12 cellular contexts compared by ENCODE assay signal in the genomic region with DNA sequence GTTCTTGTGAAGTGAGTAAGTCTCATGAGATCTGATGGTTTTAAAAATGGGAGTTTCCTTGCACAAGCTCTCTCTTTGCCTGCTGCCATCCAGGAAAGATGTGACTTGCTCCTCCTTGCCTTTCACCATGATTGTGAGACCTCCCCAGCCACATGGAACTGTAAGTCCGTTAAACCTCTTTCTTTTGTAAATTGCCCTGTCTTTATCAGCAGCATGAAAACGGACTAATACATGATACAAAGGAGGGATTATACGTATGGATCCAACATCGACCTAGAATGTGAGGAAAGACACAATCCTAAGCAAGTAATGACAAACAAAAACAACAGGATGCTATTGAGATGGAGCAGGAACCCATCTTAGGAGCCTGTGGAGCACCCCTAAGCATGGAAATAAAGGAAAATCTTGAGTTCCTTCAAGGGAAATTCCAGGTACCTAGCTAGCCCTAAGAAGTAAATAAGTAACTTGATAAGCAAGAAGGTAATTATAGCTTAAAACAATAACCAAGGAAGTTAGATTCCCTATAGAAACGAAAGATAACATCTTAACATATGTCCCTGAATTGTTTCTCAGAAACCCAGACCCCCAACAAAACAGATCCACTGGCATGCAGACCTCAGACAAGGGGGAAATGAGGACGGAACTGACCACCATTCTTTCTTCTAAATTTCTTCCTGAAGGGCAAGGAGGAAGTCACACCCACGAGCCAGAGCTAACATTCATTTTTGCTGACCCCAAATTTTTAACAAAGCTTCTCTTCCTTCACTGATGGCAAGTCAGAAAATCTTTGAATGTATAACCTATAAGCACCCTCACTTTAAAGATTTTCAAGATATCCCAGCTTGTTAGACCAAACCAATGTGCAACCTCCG. TPM values are rescaled to one million over a fixed set of nuclear protein-coding genes. Genes with fewer than 3 reads are reported as not detected.
DNase-seq lines count a peak whose midpoint lies in the region; ATAC-seq and TF ChIP-seq lines count a peak whose summit lies in the region.
"Had no signal": no experiment of that assay in that cellular context is flagged by ENCODE, and none has a peak within 500 bp of the region (broad histone marks: within the 10 kb centered on the region; RNA-seq: fewer than 3 reads in every experiment).

No MANE protein-coding gene starts in this region.

- peak overlapping the region; percentile 61 for H3K9ac ChIP-seq in mesendoderm (ENCODE audit: low read length)

- H2BK120ac ChIP-seq in mesendoderm (ENCODE audit: low read depth, low read length), result no peak overlapping the region

- no peak overlapping the region for H2BK15ac ChIP-seq in mesendoderm (replicated peaks; ENCODE audit: low read depth)

- intact Hi-C loops in CD4-positive, alpha-beta T cell (cut with DNase I, micrococcal nuclease), result loop anchor here (2.0 to 5.0 kb wide), 3 partner anchors 197 to 659 kb away; no protein-coding TSS in a partner anchor

- H2AK5ac ChIP-seq in mesendoderm (ENCODE audit: low read length), result no peak overlapping the region

- peaks cover 1% of the 10 kb centered on the region for H3K79me1 ChIP-seq in mesendoderm (ENCODE audit: low read length)

- no CpG with 5 or more reads among the region's 8 CpGs for WGBS in mesendoderm (ENCODE audit: extremely low coverage, insufficient coverage, low lambda C conversion rate)

- H3K36me3 ChIP-seq in GM23338 (ENCODE audit: insufficient read depth), result no peaks in the 10 kb centered on the region
- H3K36me3 ChIP-seq in mesendoderm (ENCODE audit: control insufficient read depth, insufficient read depth, low read length), result no peaks in the 10 kb centered on the region

- ATAC-seq in CD4-positive, alpha-beta T cell (ENCODE audit: poor library complexity), result no peak
- ATAC-seq in GM23338, result peak; percentile 65
- no peak for ATAC-seq in activated T-helper 17 cell treated with anti-CD3 and anti-CD28 coated beads, Interleukin-2, amount 50 U/mL, for 72 hours (replicated peaks)
- ATAC-seq in activated CD4-positive, CD25-positive, alpha-beta regulatory T cell treated with anti-CD3 and anti-CD28 coated beads, Interleukin-2, amount 50 U/mL, for 24 hours, result no peak
- ATAC-seq: right cardiac atrium; stimulated activated naive CD8-positive, alpha-beta T cell treated with anti-CD3 and anti-CD28 coated beads, Interleukin-15, Interleukin-2, amounts not matched to agents 100 U/mL and 50 U/mL, for 24 hours had no signal

- TF ChIP-seq CTCF in CD4-positive, alpha-beta T cell (IDR thresholded peaks at IDR 0.05), result no peak
- no peak for TF ChIP-seq CTCF in GM23338 (conservative IDR thresholded peaks at IDR 0.05; ENCODE audit: low read depth in 2 of 2)

- no peak for DNase-seq in CD4-positive, alpha-beta T cell
- peak; percentile 49 for DNase-seq in GM23338 (ENCODE audit: low spot score)
- DNase-seq in mesendoderm, result peak; percentile 25
- no peak for DNase-seq in SW480 (ENCODE audit: low spot score)
- no peak for DNase-seq in 8988T
- no peak for DNase-seq in HK-2 (ENCODE audit: unreplicated experiment)
- DNase-seq: right cardiac atrium; stimulated activated naive CD8-positive, alpha-beta T cell treated with anti-CD3 and anti-CD28 coated beads, Interleukin-15, Interleukin-2, amounts not matched to agents 100 U/mL and 50 U/mL, for 24 hours had no signal

- no peaks in the 10 kb centered on the region for H3K9me3 Mint-ChIP-seq in CD4-positive, alpha-beta T cell
- H3K9me3 Mint-ChIP-seq in GM23338, result no peaks in the 10 kb centered on the region
- no peaks in the 10 kb centered on the region for H3K9me3 Mint-ChIP-seq in activated T-helper 17 cell treated with anti-CD3 and anti-CD28 coated beads, Interleukin-2, amount 50 U/mL, for 72 hours

- no peak overlapping the region for H3K23ac ChIP-seq in mesendoderm (ENCODE audit: low read length)

- H4K8ac ChIP-seq in mesendoderm (ENCODE audit: low read depth, low read length), result no peak overlapping the region

- no peak overlapping the region for H3K27ac Mint-ChIP-seq in CD4-positive, alpha-beta T cell
- peak overlapping the region; percentile 48; the same call in 1 of the 2 replicates for H3K27ac Mint-ChIP-seq in GM23338
- H3K27ac Mint-ChIP-seq in activated T-helper 17 cell treated with anti-CD3 and anti-CD28 coated beads, Interleukin-2, amount 50 U/mL, for 72 hours, result no peak overlapping the region

- no peak overlapping the region for H3K4ac ChIP-seq in mesendoderm (ENCODE audit: low read depth, low read length)

- peaks cover 29% of the 10 kb centered on the region for H3K4me1 ChIP-seq in GM23338 (ENCODE audit: insufficient read depth)
- peaks cover 15% of the 10 kb centered on the region for H3K4me1 ChIP-seq in mesendoderm (ENCODE audit: control insufficient read depth, low read depth, low read length)

- peaks cover 67% of the 10 kb centered on the region for H3K27me3 Mint-ChIP-seq in CD4-positive, alpha-beta T cell
- peaks cover 30% of the 10 kb centered on the region for H3K27me3 Mint-ChIP-seq in GM23338 (ENCODE audit: insufficient read depth, low read depth, poor library complexity)
- peaks cover 36% of the 10 kb centered on the region for H3K27me3 Mint-ChIP-seq in activated T-helper 17 cell treated with anti-CD3 and anti-CD28 coated beads, Interleukin-2, amount 50 U/mL, for 72 hours

- H3K9me3 ChIP-seq in CD4-positive, alpha-beta T cell (ENCODE audit: control insufficient read depth, low read length), result no peaks in the 10 kb centered on the region

- H3K4me3 Mint-ChIP-seq in CD4-positive, alpha-beta T cell, result peak overlapping the region; percentile 88
- peak overlapping the region; percentile 79 for H3K4me3 Mint-ChIP-seq in GM23338
- H3K4me3 Mint-ChIP-seq in activated T-helper 17 cell treated with anti-CD3 and anti-CD28 coated beads, Interleukin-2, amount 50 U/mL, for 72 hours, result peak overlapping the region; percentile 75

- peak overlapping the region; percentile 97 for H2AFZ ChIP-seq in GM23338

- H3F3A ChIP-seq in GM23338 (replicated peaks; ENCODE audit: low read depth), result peaks cover 8% of the 10 kb centered on the region

- peaks cover 8% of the 10 kb centered on the region for H4K20me1 ChIP-seq in GM23338 (replicated peaks; ENCODE audit: insufficient read depth)

- peaks cover 18% of the 10 kb centered on the region for H3K79me2 ChIP-seq in GM23338 (replicated peaks; ENCODE audit: insufficient read depth)
- no peaks in the 10 kb centered on the region for H3K79me2 ChIP-seq in mesendoderm (ENCODE audit: control insufficient read depth, insufficient read depth, low read length)

- H3K18ac ChIP-seq in mesendoderm (ENCODE audit: low read length), result no peak overlapping the region

- peaks cover 25% of the 10 kb centered on the region for H3K4me1 Mint-ChIP-seq in CD4-positive, alpha-beta T cell (ENCODE audit: low read depth)
- peaks cover 47% of the 10 kb centered on the region for H3K4me1 Mint-ChIP-seq in GM23338
- peaks cover 24% of the 10 kb centered on the region for H3K4me1 Mint-ChIP-seq in activated T-helper 17 cell treated with anti-CD3 and anti-CD28 coated beads, Interleukin-2, amount 50 U/mL, for 72 hours

- H3K36me3 Mint-ChIP-seq in CD4-positive, alpha-beta T cell (ENCODE audit: low read depth), result no peaks in the 10 kb centered on the region
- no peaks in the 10 kb centered on the region for H3K36me3 Mint-ChIP-seq in GM23338 (ENCODE audit: low read depth)
- H3K36me3 Mint-ChIP-seq in activated T-helper 17 cell treated with anti-CD3 and anti-CD28 coated beads, Interleukin-2, amount 50 U/mL, for 72 hours (ENCODE audit: low read depth), result peaks cover 20% of the 10 kb centered on the region

- H3K56ac ChIP-seq in mesendoderm (ENCODE audit: low read length), result peak overlapping the region; percentile 85

- no peak overlapping the region for H4K5ac ChIP-seq in mesendoderm (ENCODE audit: low read length)

- no peak overlapping the region for H3K27ac ChIP-seq in CD4-positive, alpha-beta T cell (ENCODE audit: low read depth, low read length)
- H3K27ac ChIP-seq in GM23338 (ENCODE audit: low read depth) (no peak overlapping the region), mesendoderm (ENCODE audit: low read depth, low read length) (no peak overlapping the region)
- H3K27ac ChIP-seq: C4-2B had no signal

- H3K4me3 ChIP-seq in GM23338 (peak overlapping the region; percentile 62), mesendoderm (ENCODE audit: low read length) (no peak overlapping the region)

- no peak overlapping the region for H2BK5ac ChIP-seq in mesendoderm (ENCODE audit: low read length)

- no peaks in the 10 kb centered on the region for H3K9me2 ChIP-seq in GM23338 (ENCODE audit: insufficient read depth)

- H3K27me3 ChIP-seq in CD4-positive, alpha-beta T cell (ENCODE audit: control insufficient read depth, insufficient read depth, low read length), result peaks cover 36% of the 10 kb centered on the region
- H3K27me3 ChIP-seq in GM23338 (ENCODE audit: insufficient read depth) (peaks cover 34% of the 10 kb centered on the region), mesendoderm (ENCODE audit: insufficient read depth, low read length, poor library complexity) (no peaks in the 10 kb centered on the region)

- POLR2A ChIA-PET in CD4-positive, alpha-beta T cell (lab: Charles Lee), result no interaction called here

- CTCF ChIA-PET in CD4-positive, alpha-beta T cell (lab: Charles Lee), result interaction anchor here (0.6 to 1.5 kb wide), 3 partner anchors 98 to 198 kb away, joined by 3 read pairs; no protein-coding TSS in a partner anchor

- H3K4me2 ChIP-seq in GM23338 (peak overlapping the region; percentile 85), mesendoderm (ENCODE audit: low read length) (no peak overlapping the region)

RNA-seq across cellular contexts. Expression of gene TNFRSF11A, which starts 1.4 kb away (rescaled TPM):
- 1 to 10 TPM; 1.7 TPM for total RNA-seq in CD4-positive, alpha-beta T cell
- 7.3 and 25.4 TPM in 2 replicates for total RNA-seq in GM23338 (2014; rRNA removed; shearing (Covaris generic))
- 3.8 and 5.6 TPM in 2 replicates for polyA plus RNA-seq in GM23338 (2016; fragmentation: Nextera tagmentation; extraction: Ambion mirVana)
- total RNA-seq in activated T-helper 17 cell treated with anti-CD3 and anti-CD28 coated beads, Interleukin-2, amount 50 U/mL, for 72 hours, result 10 to 100 TPM; 26.8 to 41.9 TPM
- 0.77 TPM for polyA plus RNA-seq in mesendoderm (2013, experiment 1 of 2)
- polyA plus RNA-seq in mesendoderm (2013, experiment 2 of 2), result 0.91 TPM
- total RNA-seq: fibroblast of villous mesenchyme had no signal

Comparison
In these comparisons a context has a peak if more than half of its experiments do, and no peak if none do; other contexts are left out.
1. DNase-seq: peak in GM23338 (single experiment) and mesendoderm (single experiment); none in CD4-positive, alpha-beta T cell (0 of 10), SW480 (single experiment), 8988T (single experiment) and HK-2 (single experiment).
2. Peak in every context shown above with its lines, with median percentiles within 50 percentile points of each other: H3K4me3 Mint-ChIP-seq.